12 cellular contexts compared by ENCODE assay signal in genomic region chr13:33367931-33368330, GRCh38.
DNase-seq lines count a peak whose midpoint lies in the region; ATAC-seq and TF ChIP-seq lines count a peak whose summit lies in the region.
"Had no signal": no experiment of that assay in that cellular context is flagged by ENCODE, and none has a peak within 500 bp of the region (broad histone marks: within the 10 kb centered on the region; RNA-seq: fewer than 3 reads in every experiment).

No MANE protein-coding gene starts in this region.

- TF ChIP-seq CTCF in GM12865 (IDR thresholded peaks at IDR 0.05; ENCODE audit: insufficient read depth, low read depth, low read length, missing control alignments) = no peak

- peaks cover 6 to 8% (median 7%) of the 10 kb centered on the region in 7 donors for H3K4me1 Mint-ChIP-seq in naive thymus-derived CD4-positive, alpha-beta T cell

- H3K27ac Mint-ChIP-seq in naive thymus-derived CD4-positive, alpha-beta T cell = no peak overlapping the region

- H3K9me3 Mint-ChIP-seq in naive thymus-derived CD4-positive, alpha-beta T cell = peaks cover 0 to 7% (median 0%) of the 10 kb centered on the region in 11 donors

- H3K36me3 Mint-ChIP-seq in naive thymus-derived CD4-positive, alpha-beta T cell = no peaks in the 10 kb centered on the region

- no peak overlapping the region for H3K4me3 Mint-ChIP-seq in naive thymus-derived CD4-positive, alpha-beta T cell

- H3K27me3 ChIP-seq in naive thymus-derived CD4-positive, alpha-beta T cell (ENCODE audit: control insufficient read depth in 2 of 2, insufficient read depth in 2 of 2, low read length in 2 of 2) = no peaks in the 10 kb centered on the region
- H3K27me3 ChIP-seq: sigmoid colon had no signal

- H3K4me3 ChIP-seq in GM12865 (ENCODE audit: low read depth, low read length) = no peak overlapping the region
- H3K4me3 ChIP-seq in naive thymus-derived CD4-positive, alpha-beta T cell (ENCODE audit: low read length) = no peak overlapping the region
- H3K4me3 ChIP-seq: sigmoid colon had no signal

- H3K36me3 ChIP-seq in naive thymus-derived CD4-positive, alpha-beta T cell (ENCODE audit: control insufficient read depth in 2 of 3, insufficient read depth in 3 of 3, low read length in 3 of 3) = no peaks in the 10 kb centered on the region
- H3K36me3 ChIP-seq: sigmoid colon had no signal

- DNase-seq in GM12865 (ENCODE audit: low read depth) = peak; percentile 36
- DNase-seq in SIG-M5 treated with dmso at 0.1 percent for 504 hours (lab: John Stamatoyannopoulos, UW; ENCODE audit: unreplicated experiment) = peak; percentile 84
- no peak for DNase-seq in naive thymus-derived CD4-positive, alpha-beta T cell
- DNase-seq in DMS53 treated with DMSO at 0.1 percent for 48 hours (lab: John Stamatoyannopoulos, UW; ENCODE audit: unreplicated experiment) = no peak
- no peak for DNase-seq in DMS53 (lab: John Stamatoyannopoulos, UW)
- DNase-seq: DMS 273 treated with DMSO at 0.1 percent for 48 hours, NCI-H1436, sigmoid colon had no signal

- POLR2A ChIA-PET in naive thymus-derived CD4-positive, alpha-beta T cell (lab: Charles Lee) = no interaction called here

- ATAC-seq in HG02588 (IDR thresholded peaks at IDR 0.05; ENCODE audit: unreplicated experiment) (peak; percentile 63), HG03565 (IDR thresholded peaks at IDR 0.05; ENCODE audit: unreplicated experiment) (no peak), HG03097 (IDR thresholded peaks at IDR 0.05; ENCODE audit: low FRiP score, unreplicated experiment) (no peak)
- ATAC-seq in naive thymus-derived CD4-positive, alpha-beta T cell = peak; percentile 61
- ATAC-seq: left lobe of liver had no signal

- H3K4me1 ChIP-seq in naive thymus-derived CD4-positive, alpha-beta T cell (ENCODE audit: control insufficient read depth in 2 of 2, insufficient read depth in 2 of 2, low read length in 2 of 2) = no peaks in the 10 kb centered on the region

- intact Hi-C loops in naive thymus-derived CD4-positive, alpha-beta T cell (cut with micrococcal nuclease) = no loop called here

- CTCF ChIA-PET in naive thymus-derived CD4-positive, alpha-beta T cell (lab: Charles Lee) = no interaction called here

- H3K27ac ChIP-seq in naive thymus-derived CD4-positive, alpha-beta T cell (ENCODE audit: low read depth, low read length) = no peak overlapping the region

- no peaks in the 10 kb centered on the region for H3K9me3 ChIP-seq in naive thymus-derived CD4-positive, alpha-beta T cell (ENCODE audit: control insufficient read depth in 2 of 3, low read length in 3 of 3)
- H3K9me3 ChIP-seq: sigmoid colon had no signal

- peaks cover 0 to 10% (median 7%) of the 10 kb centered on the region in 5 donors for H3K27me3 Mint-ChIP-seq in naive thymus-derived CD4-positive, alpha-beta T cell

Comparison
In these comparisons a context has a peak if more than half of its experiments do, and no peak if none do; other contexts are left out.
1. DNase-seq: peak in GM12865 (single experiment) and SIG-M5 treated with dmso at 0.1 percent for 504 hours (single experiment); none in naive thymus-derived CD4-positive, alpha-beta T cell (0 of 9), DMS53 treated with DMSO at 0.1 percent for 48 hours (single experiment) and DMS53 (single experiment).
2. ATAC-seq: peak in HG02588 (single experiment) and naive thymus-derived CD4-positive, alpha-beta T cell (single experiment); none in HG03565 (single experiment) and HG03097 (single experiment).